Comparison of ENCODE assay signal across 32 cellular contexts in the genomic region with DNA sequence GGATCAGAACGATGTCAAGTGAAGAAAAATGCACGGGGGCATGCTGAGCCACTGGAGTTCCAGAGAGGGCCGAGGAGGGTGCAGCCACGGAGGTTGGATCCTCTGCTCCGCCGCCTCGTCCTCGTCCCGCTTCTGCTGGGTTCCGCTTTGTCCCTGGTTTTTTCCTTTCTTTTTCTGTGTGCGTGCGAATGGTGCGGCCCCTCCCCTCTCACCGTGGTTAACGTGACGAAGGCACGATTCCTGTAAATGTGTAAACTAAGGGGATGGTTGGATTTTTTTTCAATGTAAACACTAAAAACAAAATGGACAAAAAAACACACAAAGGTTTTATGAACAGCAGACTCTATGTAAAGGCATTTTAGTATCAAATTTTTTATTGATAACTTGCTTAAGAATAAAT.
"Had no signal": no experiment of that assay in that cellular context is flagged by ENCODE, and none has a peak within 500 bp of the region (broad histone marks: within the 10 kb centered on the region; RNA-seq: fewer than 3 reads in every experiment).

No MANE protein-coding gene starts in this region.

- H3K36me3 Mint-ChIP-seq: activated CD8-positive, alpha-beta memory T cell treated with anti-CD3 and anti-CD28 coated beads, Interleukin-2, amount 10 ng/mL, durations not matched to agents 7 days and 5 days; activated naive CD8-positive, alpha-beta T cell treated with anti-CD3 and anti-CD28 coated beads, Interleukin-2, amount 10 ng/mL, durations not matched to agents 7 days and 5 days; natural killer cell; stimulated activated naive B cell treated with anti-CD40 and anti-IgM and Interleukin-4, amounts not matched to agents 10 μg/mL and 1 μg/mL and 100 μg/mL, for 72 hours; WTC11 had no signal

- H3K9me3 Mint-ChIP-seq: activated CD4-positive, alpha-beta memory T cell treated with anti-CD3 and anti-CD28 coated beads, Interleukin-2, amount 10 ng/mL, durations not matched to agents 7 days and 5 days; activated CD4-positive, alpha-beta T cell treated with anti-CD3 and anti-CD28 coated beads, Interleukin-2, amount 10 ng/mL, durations not matched to agents 7 days and 5 days; activated naive CD8-positive, alpha-beta T cell treated with anti-CD3 and anti-CD28 coated beads, Interleukin-2, amount 10 ng/mL, durations not matched to agents 7 days and 5 days; activated T-cell treated with anti-CD3 and anti-CD28 coated beads, Interleukin-2, amount 50 U/mL, for 72 hours; effector memory CD8-positive, alpha-beta T cell; natural killer cell; stimulated activated naive B cell treated with anti-CD40 and anti-IgM and Interleukin-4, amounts not matched to agents 10 μg/mL and 1 μg/mL and 100 μg/mL, for 72 hours; T-helper 1 cell treated with Interleukin-12 subunit alpha and Interleukin-12 subunit beta and Interleukin-4 antibody, amounts not matched to agents 30 μg/mL and 1 μg/mL, for 36 hours; WTC11 had no signal

- H3K4me3 Mint-ChIP-seq: activated CD4-positive, alpha-beta memory T cell treated with anti-CD3 and anti-CD28 coated beads, Interleukin-2, amount 10 ng/mL, durations not matched to agents 7 days and 5 days; activated CD4-positive, alpha-beta T cell treated with anti-CD3 and anti-CD28 coated beads, Interleukin-2, amount 10 ng/mL, durations not matched to agents 7 days and 5 days; activated CD8-positive, alpha-beta memory T cell treated with anti-CD3 and anti-CD28 coated beads, Interleukin-2, amount 10 ng/mL, durations not matched to agents 7 days and 5 days; activated naive CD8-positive, alpha-beta T cell treated with anti-CD3 and anti-CD28 coated beads, Interleukin-2, amount 10 ng/mL, durations not matched to agents 7 days and 5 days; activated T-cell treated with anti-CD3 and anti-CD28 coated beads, Interleukin-2, amount 50 U/mL, for 72 hours; effector memory CD8-positive, alpha-beta T cell; natural killer cell; stimulated activated naive B cell treated with anti-CD40 and anti-IgM and Interleukin-4, amounts not matched to agents 10 μg/mL and 1 μg/mL and 100 μg/mL, for 72 hours; T-helper 1 cell treated with Interleukin-12 subunit alpha and Interleukin-12 subunit beta and Interleukin-4 antibody, amounts not matched to agents 30 μg/mL and 1 μg/mL, for 36 hours; WTC11 had no signal

- H3K27ac Mint-ChIP-seq: activated CD4-positive, alpha-beta memory T cell treated with anti-CD3 and anti-CD28 coated beads, Interleukin-2, amount 10 ng/mL, durations not matched to agents 7 days and 5 days; activated CD4-positive, alpha-beta T cell treated with anti-CD3 and anti-CD28 coated beads, Interleukin-2, amount 10 ng/mL, durations not matched to agents 7 days and 5 days; activated CD8-positive, alpha-beta memory T cell treated with anti-CD3 and anti-CD28 coated beads, Interleukin-2, amount 10 ng/mL, durations not matched to agents 7 days and 5 days; activated naive CD8-positive, alpha-beta T cell treated with anti-CD3 and anti-CD28 coated beads, Interleukin-2, amount 10 ng/mL, durations not matched to agents 7 days and 5 days; activated T-cell treated with anti-CD3 and anti-CD28 coated beads, Interleukin-2, amount 50 U/mL, for 72 hours; effector memory CD8-positive, alpha-beta T cell; natural killer cell; stimulated activated naive B cell treated with anti-CD40 and anti-IgM and Interleukin-4, amounts not matched to agents 10 μg/mL and 1 μg/mL and 100 μg/mL, for 72 hours; T-helper 1 cell treated with Interleukin-12 subunit alpha and Interleukin-12 subunit beta and Interleukin-4 antibody, amounts not matched to agents 30 μg/mL and 1 μg/mL, for 36 hours; WTC11 had no signal

- H3K4me1 ChIP-seq: ascending aorta had no signal

- H3K27me3 ChIP-seq: ascending aorta, brain microvascular endothelial cell, dorsolateral prefrontal cortex, gastrocnemius medialis, hepatocyte, stomach, suprapubic skin, tibial nerve had no signal

- H3K36me3 ChIP-seq: brain microvascular endothelial cell had no signal

- H3K27me3 Mint-ChIP-seq: activated CD4-positive, alpha-beta memory T cell treated with anti-CD3 and anti-CD28 coated beads, Interleukin-2, amount 10 ng/mL, durations not matched to agents 7 days and 5 days; activated CD4-positive, alpha-beta T cell treated with anti-CD3 and anti-CD28 coated beads, Interleukin-2, amount 10 ng/mL, durations not matched to agents 7 days and 5 days; activated CD8-positive, alpha-beta memory T cell treated with anti-CD3 and anti-CD28 coated beads, Interleukin-2, amount 10 ng/mL, durations not matched to agents 7 days and 5 days; activated naive CD8-positive, alpha-beta T cell treated with anti-CD3 and anti-CD28 coated beads, Interleukin-2, amount 10 ng/mL, durations not matched to agents 7 days and 5 days; stimulated activated naive B cell treated with anti-CD40 and anti-IgM and Interleukin-4, amounts not matched to agents 10 μg/mL and 1 μg/mL and 100 μg/mL, for 72 hours had no signal

- H3K4me1 Mint-ChIP-seq: activated CD4-positive, alpha-beta memory T cell treated with anti-CD3 and anti-CD28 coated beads, Interleukin-2, amount 10 ng/mL, durations not matched to agents 7 days and 5 days; activated CD4-positive, alpha-beta T cell treated with anti-CD3 and anti-CD28 coated beads, Interleukin-2, amount 10 ng/mL, durations not matched to agents 7 days and 5 days; activated CD8-positive, alpha-beta memory T cell treated with anti-CD3 and anti-CD28 coated beads, Interleukin-2, amount 10 ng/mL, durations not matched to agents 7 days and 5 days; activated naive CD8-positive, alpha-beta T cell treated with anti-CD3 and anti-CD28 coated beads, Interleukin-2, amount 10 ng/mL, durations not matched to agents 7 days and 5 days; natural killer cell; stimulated activated naive B cell treated with anti-CD40 and anti-IgM and Interleukin-4, amounts not matched to agents 10 μg/mL and 1 μg/mL and 100 μg/mL, for 72 hours; WTC11 had no signal

- H3K27ac ChIP-seq: ascending aorta, brain microvascular endothelial cell, coronary artery, gastrocnemius medialis, hepatocyte, suprapubic skin, tibial nerve had no signal

- DNase-seq: activated CD4-positive, alpha-beta memory T cell treated with anti-CD3 and anti-CD28 coated beads, Interleukin-2, amount 10 ng/mL, durations not matched to agents 7 days and 5 days; activated CD4-positive, alpha-beta T cell treated with anti-CD3 and anti-CD28 coated beads for 1 hour; activated CD4-positive, alpha-beta T cell treated with anti-CD3 and anti-CD28 coated beads, Interleukin-2, amount 10 ng/mL, durations not matched to agents 7 days and 5 days; activated CD8-positive, alpha-beta memory T cell treated with anti-CD3 and anti-CD28 coated beads, Interleukin-2, amount 10 ng/mL, durations not matched to agents 7 days and 5 days; activated effector memory CD4-positive, alpha-beta T cell treated with Interleukin-2 at 50 U/mL for 16 hours; activated naive CD4-positive, alpha-beta T cell treated with Interleukin-2 at 50 U/mL for 16 hours; activated naive CD8-positive, alpha-beta T cell treated with anti-CD3 and anti-CD28 coated beads, Interleukin-2, amount 10 ng/mL, durations not matched to agents 7 days and 5 days; activated T-cell treated with anti-CD3 and anti-CD28 coated beads, Interleukin-2, amount 50 U/mL, for 72 hours; brain microvascular endothelial cell; dorsolateral prefrontal cortex; effector memory CD8-positive, alpha-beta T cell; erythroblast; gastrocnemius medialis; islet precursor cell; mammary epithelial cell; midbrain; natural killer cell; nucleus accumbens; right cardiac atrium; stimulated activated CD4-positive, alpha-beta T cell treated with anti-CD3 and anti-CD28 coated beads, Interleukin-15, amount 100 ng/mL, for 24 hours; stimulated activated CD4-positive, alpha-beta T cell treated with anti-CD3 and anti-CD28 coated beads, Interleukin-2, amount 100 ng/mL, for 24 hours; stimulated activated naive B cell treated with anti-CD40 and anti-IgM and Interleukin-4, amounts not matched to agents 10 μg/mL and 1 μg/mL and 100 μg/mL, for 72 hours; stomach; SW 1271; T-helper 9 cell had no signal

- H3K4me3 ChIP-seq: ascending aorta, coronary artery, dorsolateral prefrontal cortex, gastrocnemius medialis, hepatocyte, suprapubic skin, tibial nerve had no signal

- H3K9me3 ChIP-seq: ascending aorta, gastrocnemius medialis, stomach, suprapubic skin, tibial nerve had no signal
